In the genomic region with DNA sequence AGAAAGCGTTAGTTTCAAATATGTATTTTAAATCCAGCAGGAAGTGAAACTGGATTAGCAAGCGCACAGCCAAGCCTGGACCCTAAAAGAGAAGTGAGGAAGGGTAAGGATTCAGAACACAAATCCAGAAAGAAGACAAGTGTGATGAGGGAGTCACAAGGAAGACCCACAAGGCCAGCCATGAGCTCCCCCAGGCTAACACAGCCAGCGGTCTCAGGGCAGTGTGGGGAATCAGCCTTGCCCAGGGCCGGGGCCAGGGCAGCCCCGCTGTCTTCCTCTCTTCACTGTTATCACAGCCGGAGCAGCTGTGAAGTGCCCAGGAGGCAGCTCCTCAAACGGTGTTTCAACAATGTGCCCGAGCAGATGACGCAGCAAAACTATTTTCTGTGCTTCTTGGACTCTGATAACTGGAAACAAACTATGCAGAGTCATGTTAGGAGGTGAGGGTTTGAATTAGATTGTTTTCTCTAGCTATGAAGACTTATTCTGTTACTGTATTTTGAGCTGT, we compare ENCODE assay signal across 10 cellular contexts. TPM values are rescaled to one million over a fixed set of nuclear protein-coding genes. Genes with fewer than 3 reads are reported as not detected.
DNase-seq lines count a peak whose midpoint lies in the region; ATAC-seq and TF ChIP-seq lines count a peak whose summit lies in the region.
"Had no signal": no experiment of that assay in that cellular context is flagged by ENCODE, and none has a peak within 500 bp of the region (broad histone marks: within the 10 kb centered on the region; RNA-seq: fewer than 3 reads in every experiment).

No MANE protein-coding gene starts in this region.

- H3K23ac ChIP-seq in IMR-90 (ENCODE audit: low read depth, low read length) = no peak overlapping the region; the same call in 1 of the 2 replicates

- peak overlapping the region; percentile 20; the same call in 1 of the 2 replicates for H4K91ac ChIP-seq in IMR-90 (ENCODE audit: insufficient read depth, low read depth, low read length)

- peak overlapping the region; percentile 67 for H2AK9ac ChIP-seq in IMR-90 (replicated peaks; ENCODE audit: low read depth, low read length, poor library complexity)

- intact Hi-C loops in IMR-90 (cut with micrococcal nuclease) = no loop called here
- intact Hi-C loops in heart right ventricle (cut with DNase I) = no loop called here

- peak overlapping the region; percentile 86; the same call in 1 of the 2 replicates for H3K14ac ChIP-seq in IMR-90 (replicated peaks; ENCODE audit: low read depth, low read length)

- no peak for TF ChIP-seq CTCF in IMR-90 (conservative IDR thresholded peaks at IDR 0.05; ENCODE audit: low read depth, low read length)
- no peak for TF ChIP-seq CTCF in heart right ventricle (IDR thresholded peaks at IDR 0.05)
- TF ChIP-seq CTCF in smooth muscle cell (IDR thresholded peaks at IDR 0.05; ENCODE audit: borderline replicate concordance, insufficient read depth, poor library complexity, severe bottlenecking) = no peak
- TF ChIP-seq CTCF in BE2C (IDR thresholded peaks at IDR 0.05; ENCODE audit: low read depth, low read length) = no peak

- ATAC-seq in IMR-90 (ENCODE audit: low read depth) (peak; percentile 22), heart right ventricle (peak in 6 of 8 donors; percentile 22 to 61 (median 40))

- H2AFZ ChIP-seq in IMR-90 (replicated peaks; ENCODE audit: low read length, poor library complexity) = peak overlapping the region; percentile 87
- peak overlapping the region; percentile 71 for H2AFZ ChIP-seq in smooth muscle cell (ENCODE audit: low read depth)

- in situ Hi-C loops in IMR-90 (cut with MboI; ENCODE audit: low sequenced_read_pairs) = no loop called here

- H4K20me1 ChIP-seq in IMR-90 (ENCODE audit: insufficient read depth, low read length) = no peaks in the 10 kb centered on the region
- no peaks in the 10 kb centered on the region for H4K20me1 ChIP-seq in smooth muscle cell (ENCODE audit: low read depth)

- H3K4me1 ChIP-seq in IMR-90 (ENCODE audit: control insufficient read depth, insufficient read depth, low read length) = peaks cover 2% of the 10 kb centered on the region; the same call in 1 of the 2 replicates
- H3K4me1 ChIP-seq in heart right ventricle = peaks cover 0 to 31% (median 0%) of the 10 kb centered on the region in 9 donors
- no peaks in the 10 kb centered on the region for H3K4me1 ChIP-seq in smooth muscle cell (ENCODE audit: low read depth)
- no peaks in the 10 kb centered on the region for H3K4me1 ChIP-seq in BE2C

- H4K8ac ChIP-seq in IMR-90 (ENCODE audit: low read depth in 2 of 2, low read length in 2 of 2) = peak overlapping the region in 1 of 2 experiments; percentile 54; a peak in 2 of 4 replicates

- no peaks in the 10 kb centered on the region for H3K9me3 ChIP-seq in IMR-90 (ENCODE audit: control insufficient read depth, insufficient read depth, low read length)
- H3K9me3 ChIP-seq in heart right ventricle = no peaks in the 10 kb centered on the region
- H3K9me3 ChIP-seq in smooth muscle cell (replicated peaks; ENCODE audit: low read depth) = no peaks in the 10 kb centered on the region
- no peaks in the 10 kb centered on the region for H3K9me3 ChIP-seq in BE2C

- H2BK15ac ChIP-seq in IMR-90 (ENCODE audit: low read depth, low read length) = peak overlapping the region; percentile 25; the same call in 1 of the 3 replicates

- CTCF ChIA-PET in IMR-90 (lab: Yijun Ruan, JAX) = interaction anchor here (0.8 kb wide), 1 partner anchor 16 kb away, joined by 3 read pairs; no protein-coding TSS in a partner anchor

- no TSS peak for BruUV-seq in IMR-90 (replicated peaks; lab: Mats Ljungman, UMichigan)

- no peak overlapping the region for H2BK5ac ChIP-seq in IMR-90 (ENCODE audit: low read depth, low read length, poor library complexity, severe bottlenecking)

- POLR2A ChIA-PET in IMR-90 (lab: Charles Lee; ENCODE audit: unreplicated experiment) = no interaction called here

- H3K9me1 ChIP-seq in IMR-90 (ENCODE audit: insufficient read depth, low read length) = 0 out of 2 replicates have a peak, but pooled peaks cover 2% of the 10 kb centered on the region

- H3K4me2 ChIP-seq in IMR-90 (ENCODE audit: low read depth, low read length) (no peak overlapping the region; the same call in 1 of the 2 replicates), smooth muscle cell (no peak overlapping the region)

- dilution Hi-C loops in IMR-90 (cut with HindIII; ENCODE audit: low sequenced_read_pairs, unreplicated experiment) = no loop called here

- H3K4me3 ChIP-seq in IMR-90 (ENCODE audit: insufficient read depth, low read depth, low read length) (no peak overlapping the region), heart right ventricle (no peak overlapping the region), smooth muscle cell (no peak overlapping the region), BE2C (ENCODE audit: low read depth, low read length) (no peak overlapping the region)

- H3K4ac ChIP-seq in IMR-90 (ENCODE audit: low read depth, low read length) = peak overlapping the region; percentile 45

- peak overlapping the region; percentile 69; the same call in 1 of the 2 replicates for H3K18ac ChIP-seq in IMR-90 (ENCODE audit: low read depth, low read length)

- H3F3A ChIP-seq in smooth muscle cell (ENCODE audit: low read depth) = no peaks in the 10 kb centered on the region

- peak; percentile 48 for DNase-seq in IMR-90
- peak; percentile 54 for DNase-seq in SKM-1 treated with dmso at 0.1 percent for 144 hours (lab: John Stamatoyannopoulos, UW; ENCODE audit: unreplicated experiment)
- peak in 1 of 2 donors; percentile 24 for DNase-seq in heart right ventricle
- no peak for DNase-seq in smooth muscle cell (lab: John Stamatoyannopoulos, UW; ENCODE audit: unreplicated experiment)
- no peak for DNase-seq in BE2C
- DNase-seq in NAMALWA (ENCODE audit: low spot score) = no peak
- DNase-seq in central memory CD4-positive, alpha-beta T cell = no peak
- DNase-seq: NK-92 treated with Interleukin-12 subunit alpha and Interleukin-12 subunit beta, amount 100 ng/mL, for 24 hours had no signal

- no peaks in the 10 kb centered on the region for H3K79me2 ChIP-seq in smooth muscle cell (ENCODE audit: low read depth)

- H3K56ac ChIP-seq in IMR-90 (ENCODE audit: extremely low read depth, insufficient read depth, low read length) = peak overlapping the region; percentile 3; the same call in 1 of the 2 replicates

- H3K9ac ChIP-seq in IMR-90 (ENCODE audit: low read depth, low read length) (peak overlapping the region; percentile 45; the same call in 1 of the 2 replicates), smooth muscle cell (ENCODE audit: low read depth) (no peak overlapping the region)

- H3K36me3 ChIP-seq in IMR-90 (ENCODE audit: control insufficient read depth, insufficient read depth, low read length) = no peaks in the 10 kb centered on the region
- no peaks in the 10 kb centered on the region for H3K36me3 ChIP-seq in heart right ventricle
- no peaks in the 10 kb centered on the region for H3K36me3 ChIP-seq in smooth muscle cell (ENCODE audit: low read depth)
- no peaks in the 10 kb centered on the region for H3K36me3 ChIP-seq in BE2C

- TF ChIP-seq RAD21 in IMR-90 (IDR thresholded peaks at IDR 0.05; ENCODE audit: low read length) = no peak

- peak overlapping the region; percentile 12; the same call in 1 of the 2 replicates for H4K5ac ChIP-seq in IMR-90 (ENCODE audit: low read depth, low read length)

- H3K27ac ChIP-seq in IMR-90 (ENCODE audit: insufficient read depth, low read length) (no peak overlapping the region), heart right ventricle (peak overlapping the region in 2 of 10 donors; percentile 48 to 65), smooth muscle cell (ENCODE audit: low read depth) (no peak overlapping the region)

- no peak for TF ChIP-seq POLR2A in IMR-90 (IDR thresholded peaks at IDR 0.05; ENCODE audit: low read depth, low read length)

- H2BK120ac ChIP-seq in IMR-90 (ENCODE audit: low read depth, low read length) = peak overlapping the region; percentile 44

- peak overlapping the region; percentile 51; the same call in 1 of the 2 replicates for H2BK20ac ChIP-seq in IMR-90 (ENCODE audit: low read depth, low read length)

- WGBS in IMR-90 (ENCODE audit: extremely low coverage in 2 of 2, insufficient read length in 1 of 2), 2 experiments = 45% methylated on average over 4 of the region's 9 CpGs; no CpG with 5 or more reads in 1 of the 2 experiments
- 30 to 36% methylated on average over 9 of the region's 9 CpGs for WGBS in heart right ventricle, 2 donors
- WGBS in smooth muscle cell (ENCODE audit: low lambda C conversion rate) = 58% methylated on average over 9 of the region's 9 CpGs

- H3K27me3 ChIP-seq in IMR-90 (ENCODE audit: control insufficient read depth, insufficient read depth, low read length) (no peaks in the 10 kb centered on the region), heart right ventricle (peaks cover 0 to 7% (median 0%) of the 10 kb centered on the region in 7 donors), smooth muscle cell (ENCODE audit: low read depth) (no peaks in the 10 kb centered on the region), BE2C (no peaks in the 10 kb centered on the region)

- peaks cover 0 to 3% of the 10 kb centered on the region in 2 experiments; a peak in 2 of 4 replicates for H3K79me1 ChIP-seq in IMR-90 (ENCODE audit: low read depth in 1 of 2, low read length in 2 of 2)

- H2AK5ac ChIP-seq in IMR-90 (ENCODE audit: low read depth, low read length) = peak overlapping the region; percentile 43; the same call in 1 of the 2 replicates

RNA-seq across cellular contexts. Expression of gene CDC16, which starts 12.2 kb away (rescaled TPM):
- 41.6 and 52.8 TPM in 2 replicates for total RNA-seq in IMR-90 (2012; rRNA removed)
- 56.2 and 66.6 TPM in 2 replicates for polyA plus RNA-seq in IMR-90 (2012; rRNA removed)
- polyA plus RNA-seq in IMR-90 (2012; cell fraction: cytosol; rRNA removed) = 21.1 and 24.5 TPM in 2 replicates
- 32.5 and 200 TPM in 2 replicates for polyA plus RNA-seq in IMR-90 (2012; cell fraction: nucleus; rRNA removed; ENCODE audit: low replicate concordance)
- 10 to 100 TPM; 27.8 to 37.6 (median 30.4) TPM for total RNA-seq in heart right ventricle
- polyA plus RNA-seq in heart right ventricle = 10 to 100 TPM; 29.4 to 76.6 TPM
- 43.8 and 60.7 TPM in 2 replicates for total RNA-seq in smooth muscle cell
- polyA plus RNA-seq in smooth muscle cell = 31.5 and 51.0 TPM in 2 replicates
- polyA plus RNA-seq in BE2C (2012; ENCODE audit: insufficient read depth, insufficient read length, low read depth) = 66.4 TPM

RNA-seq across cellular contexts. Expression of gene CFAP97D2, which starts 43.5 kb away (rescaled TPM):
- total RNA-seq in IMR-90 (2012; rRNA removed) = not detected in 2 replicates
- polyA plus RNA-seq in IMR-90 (2012; rRNA removed) = not detected in 2 replicates
- polyA plus RNA-seq in IMR-90 (2012; cell fraction: cytosol; rRNA removed) = not detected in 2 replicates
- not detected in 2 replicates for polyA plus RNA-seq in IMR-90 (2012; cell fraction: nucleus; rRNA removed; ENCODE audit: low replicate concordance)
- total RNA-seq in heart right ventricle = not detected
- polyA plus RNA-seq in heart right ventricle = not detected
- total RNA-seq in smooth muscle cell = not detected in 2 replicates
- polyA plus RNA-seq in smooth muscle cell = not detected in 2 replicates
- polyA plus RNA-seq in BE2C (2012; ENCODE audit: insufficient read depth, insufficient read length, low read depth) = not detected
- total RNA-seq: activated CD8-positive, alpha-beta memory T cell treated with anti-CD3 and anti-CD28 coated beads for 36 hours; H1 had no signal
- polyA plus RNA-seq: H1 had no signal

RNA-seq across cellular contexts. Expression of gene UPF3A, which starts 58.9 kb away (rescaled TPM):
- total RNA-seq in IMR-90 (2012; rRNA removed) (11.7 and 17.5 TPM in 2 replicates), heart right ventricle (10 to 100 TPM; 16.6 to 29.2 (median 19.4) TPM), smooth muscle cell (22.4 and 26.1 TPM in 2 replicates)
- polyA plus RNA-seq in IMR-90 (2012; rRNA removed) (47.2 and 51.6 TPM in 2 replicates), heart right ventricle (100 to 1,000 TPM in 1 of 2 donors, 10 to 100 TPM in 1; 26.8 to 105 TPM), smooth muscle cell (34.1 and 46.6 TPM in 2 replicates)
- 16.1 and 25.1 TPM in 2 replicates for polyA plus RNA-seq in IMR-90 (2012; cell fraction: cytosol; rRNA removed)
- polyA plus RNA-seq in IMR-90 (2012; cell fraction: nucleus; rRNA removed; ENCODE audit: low replicate concordance) = 42.5 and 154 TPM in 2 replicates
- 43.4 TPM for polyA plus RNA-seq in BE2C (2012; ENCODE audit: insufficient read depth, insufficient read length, low read depth)

Comparison
In these comparisons a context has a peak if more than half of its experiments do, and no peak if none do; other contexts are left out.
1. DNase-seq: peak in IMR-90 (single experiment) and SKM-1 treated with dmso at 0.1 percent for 144 hours (single experiment); none in smooth muscle cell (single experiment), BE2C (single experiment), NAMALWA (single experiment) and central memory CD4-positive, alpha-beta T cell (single experiment).